Comparison of ENCODE assay signal across 26 cellular contexts in the genomic region with DNA sequence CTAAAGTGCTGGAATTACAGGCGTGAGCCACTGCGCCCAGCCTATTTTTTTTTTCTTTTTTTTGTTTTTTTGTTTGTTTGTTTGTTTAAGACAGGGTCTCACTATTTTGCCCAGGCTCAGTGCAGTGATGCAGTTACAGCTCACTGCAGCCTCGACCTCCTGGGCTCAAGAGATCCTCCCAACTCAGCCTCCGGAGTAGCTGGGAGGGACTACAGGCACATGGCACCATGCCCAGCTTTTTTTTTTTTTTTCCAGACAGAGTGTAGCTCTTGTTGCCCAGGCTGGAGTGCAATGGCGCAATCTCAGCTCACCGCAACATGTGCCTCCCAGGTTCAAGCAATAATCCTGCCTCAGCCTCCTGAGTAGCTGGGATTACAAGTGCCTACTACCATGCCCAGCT. TPM values are rescaled to one million over a fixed set of nuclear protein-coding genes. Genes with fewer than 3 reads are reported as not detected.
DNase-seq lines count a peak whose midpoint lies in the region; ATAC-seq and FAIRE-seq lines count a peak whose summit lies in the region.
"Had no signal": no experiment of that assay in that cellular context is flagged by ENCODE, and none has a peak within 500 bp of the region (broad histone marks: within the 10 kb centered on the region; RNA-seq: fewer than 3 reads in every experiment).

No MANE protein-coding gene starts in this region.

- ATAC-seq in GM19455 (IDR thresholded peaks at IDR 0.05; ENCODE audit: unreplicated experiment) = no peak
- ATAC-seq: T-cell had no signal

- FAIRE-seq in HTR-8/SVneo (lab: Jason Lieb, UNC) = no peak

- DNase-seq in NCI-H2029 (lab: John Stamatoyannopoulos, UW) (peak; percentile 40), NCI-H2029 treated with DMSO at 0.1 percent for 48 hours (lab: John Stamatoyannopoulos, UW) (no peak), RPMI7951 (ENCODE audit: low read depth) (peak; percentile 9), iris pigment epithelial cell (ENCODE audit: low read depth) (peak; percentile 23), HTR-8/SVneo (ENCODE audit: insufficient read length, low spot score) (no peak), LoVo (ENCODE audit: low spot score) (no peak)
- DNase-seq: 8988T; ACHN; BE2C; CD8-positive, alpha-beta memory T cell; DMS153; DND-41; GM23248; H7; Karpas-422; MG63; NCI-H1092; NCI-H1417 treated with DMSO at 0.1 percent for 48 hours; NCI-H1694 treated with DMSO at 0.1 percent for 48 hours; NCI-H2171 treated with DMSO at 0.1 percent for 48 hours; NCI-H526 treated with DMSO at 0.1 percent for 48 hours; SHP77; T-cell had no signal

RNA-seq across cellular contexts. Expression of a gene that starts 5.8 kb away (rescaled TPM):
- 9.3 and 13.9 TPM in 2 replicates for total RNA-seq in RPMI7951 (2014; rRNA removed; shearing (Covaris generic))

RNA-seq across cellular contexts. Expression of a gene that starts 11.9 kb away (rescaled TPM):
- 38.9 and 40.6 TPM in 2 replicates for total RNA-seq in RPMI7951 (2014; rRNA removed; shearing (Covaris generic))

RNA-seq across cellular contexts. Expression of a gene that starts 28.1 kb away (rescaled TPM):
- total RNA-seq in RPMI7951 (2014; rRNA removed; shearing (Covaris generic)) = not detected in 2 replicates
- total RNA-seq: CD8-positive, alpha-beta memory T cell; GM23248; H7; NCI-H460; SK-MEL-5; T-cell had no signal

RNA-seq across cellular contexts. Expression of a gene that starts 50.1 kb away (rescaled TPM):
- not detected in 2 replicates for total RNA-seq in RPMI7951 (2014; rRNA removed; shearing (Covaris generic))
- total RNA-seq: CD8-positive, alpha-beta memory T cell; GM23248; H7; NCI-H460; SK-MEL-5; T-cell had no signal

Comparison
In these comparisons a context has a peak if more than half of its experiments do, and no peak if none do; other contexts are left out.
1. DNase-seq: peak in NCI-H2029 (single experiment), RPMI7951 (single experiment) and iris pigment epithelial cell (single experiment); none in NCI-H2029 treated with DMSO at 0.1 percent for 48 hours (single experiment), HTR-8/SVneo (single experiment) and LoVo (single experiment).